In the genomic region with DNA sequence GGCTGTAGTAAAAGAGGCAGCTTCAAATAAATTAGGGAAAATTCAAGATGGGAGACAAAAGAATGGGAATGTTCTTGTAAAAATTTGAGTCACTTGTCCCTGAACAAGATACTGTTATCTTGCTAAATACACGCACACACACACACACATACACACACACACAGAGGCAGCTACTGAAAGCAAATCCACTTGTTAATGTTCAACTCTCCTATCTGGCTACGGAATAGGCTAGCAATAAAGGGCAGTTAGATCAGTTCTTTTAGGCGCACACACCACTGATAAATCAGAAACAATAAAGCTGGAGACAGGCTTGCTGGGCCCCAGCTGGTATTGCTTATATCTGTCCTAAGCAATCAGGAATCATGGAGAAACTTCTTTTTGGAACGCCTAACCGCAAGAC, we compare ENCODE assay signal across 15 cellular contexts.
"Had no signal": no experiment of that assay in that cellular context is flagged by ENCODE, and none has a peak within 500 bp of the region (broad histone marks: within the 10 kb centered on the region; RNA-seq: fewer than 3 reads in every experiment).

No MANE protein-coding gene starts in this region.

- H3K36me3 Mint-ChIP-seq: activated naive CD4-positive, alpha-beta T cell treated with anti-CD3 and anti-CD28 coated beads, Interleukin-2, amount 50 U/mL, for 24 hours; WTC11 had no signal

- H3K36me3 ChIP-seq: right atrium auricular region had no signal

- DNase-seq: activated CD4-positive, alpha-beta T cell treated with anti-CD3 and anti-CD28 coated beads for 36 hours; activated CD4-positive, alpha-beta T cell treated with anti-CD3 and anti-CD28 coated beads, Interleukin-2, amount 50 U/mL, for 48 hours; activated gamma-delta T cell; cerebellar nuclear complex; effector CD4-positive, alpha-beta T cell; mesendoderm; nephron progenitor cell; nucleus accumbens; stimulated activated CD4-positive, alpha-beta T cell treated with anti-CD3 and anti-CD28 coated beads, Interleukin-2, amount 100 ng/mL, for 24 hours; stimulated activated naive CD8-positive, alpha-beta T cell treated with anti-CD3 and anti-CD28 coated beads, Interleukin-15, Interleukin-2, amounts not matched to agents 100 U/mL and 50 U/mL, for 24 hours; T-helper 2 cell; trophoblast cell had no signal

- H3K4me3 ChIP-seq: right atrium auricular region had no signal

- H3K27me3 ChIP-seq: right atrium auricular region had no signal

- H3K27ac ChIP-seq: right atrium auricular region had no signal

- ATAC-seq: activated CD4-positive, alpha-beta T cell treated with anti-CD3 and anti-CD28 coated beads for 36 hours; stimulated activated naive CD8-positive, alpha-beta T cell treated with anti-CD3 and anti-CD28 coated beads, Interleukin-15, Interleukin-2, amounts not matched to agents 100 U/mL and 50 U/mL, for 24 hours; WTC11 had no signal

- H3K4me3 Mint-ChIP-seq: activated CD4-positive, alpha-beta T cell treated with anti-CD3 and anti-CD28 coated beads for 36 hours; activated naive CD4-positive, alpha-beta T cell treated with anti-CD3 and anti-CD28 coated beads, Interleukin-2, amount 50 U/mL, for 24 hours; nephron progenitor cell; WTC11 had no signal

- H3K9me3 ChIP-seq: right atrium auricular region had no signal

- H3K4me1 ChIP-seq: right atrium auricular region had no signal

- H3K27me3 Mint-ChIP-seq: activated CD4-positive, alpha-beta T cell treated with anti-CD3 and anti-CD28 coated beads for 36 hours had no signal

- H3K9me3 Mint-ChIP-seq: activated naive CD4-positive, alpha-beta T cell treated with anti-CD3 and anti-CD28 coated beads, Interleukin-2, amount 50 U/mL, for 24 hours had no signal

- H3K4me1 Mint-ChIP-seq: activated CD4-positive, alpha-beta T cell treated with anti-CD3 and anti-CD28 coated beads for 36 hours; activated naive CD4-positive, alpha-beta T cell treated with anti-CD3 and anti-CD28 coated beads, Interleukin-2, amount 50 U/mL, for 24 hours had no signal

- H3K27ac Mint-ChIP-seq: activated CD4-positive, alpha-beta T cell treated with anti-CD3 and anti-CD28 coated beads for 36 hours; activated naive CD4-positive, alpha-beta T cell treated with anti-CD3 and anti-CD28 coated beads, Interleukin-2, amount 50 U/mL, for 24 hours; nephron progenitor cell; WTC11 had no signal
